ENCODE assay signal across 31 cellular contexts in genomic region chr5:168214071-168214470, GRCh38.
"Had no signal": no experiment of that assay in that cellular context is flagged by ENCODE, and none has a peak within 500 bp of the region (broad histone marks: within the 10 kb centered on the region; RNA-seq: fewer than 3 reads in every experiment).

No MANE protein-coding gene starts in this region.

- H3K4me1 Mint-ChIP-seq: activated CD4-positive, alpha-beta memory T cell treated with anti-CD3 and anti-CD28 coated beads, Interleukin-2, amount 10 ng/mL, durations not matched to agents 7 days and 5 days; activated CD4-positive, alpha-beta T cell treated with anti-CD3 and anti-CD28 coated beads, Interleukin-2, amount 10 ng/mL, durations not matched to agents 7 days and 5 days; activated naive CD4-positive, alpha-beta T cell treated with anti-CD3 and anti-CD28 coated beads, Interleukin-2, amount 10 ng/mL, durations not matched to agents 7 days and 5 days; activated naive CD8-positive, alpha-beta T cell treated with anti-CD3 and anti-CD28 coated beads, Interleukin-2, amount 10 ng/mL, durations not matched to agents 7 days and 5 days; central memory CD8-positive, alpha-beta T cell had no signal

- H3K9me3 Mint-ChIP-seq: activated CD4-positive, alpha-beta memory T cell treated with anti-CD3 and anti-CD28 coated beads, Interleukin-2, amount 10 ng/mL, durations not matched to agents 7 days and 5 days; activated CD4-positive, alpha-beta T cell treated with anti-CD3 and anti-CD28 coated beads, Interleukin-2, amount 10 ng/mL, durations not matched to agents 7 days and 5 days; activated naive CD4-positive, alpha-beta T cell treated with anti-CD3 and anti-CD28 coated beads, Interleukin-2, amount 10 ng/mL, durations not matched to agents 7 days and 5 days; activated naive CD4-positive, alpha-beta T cell treated with anti-CD3 and anti-CD28 coated beads, Interleukin-2, amount 50 U/mL, for 72 hours; activated naive CD8-positive, alpha-beta T cell treated with anti-CD3 and anti-CD28 coated beads, Interleukin-2, amount 10 ng/mL, durations not matched to agents 7 days and 5 days; activated T-cell treated with anti-CD3 and anti-CD28 coated beads, Interleukin-2, amount 50 U/mL, for 24 hours; activated T-cell treated with anti-CD3 and anti-CD28 coated beads, Interleukin-2, amount 50 U/mL, for 72 hours; brain; central memory CD8-positive, alpha-beta T cell; effector memory CD8-positive, alpha-beta T cell; WTC11 had no signal

- H3K4me3 ChIP-seq: ascending aorta, esophagus squamous epithelium, gastroesophageal sphincter had no signal

- H3K36me3 Mint-ChIP-seq: activated naive CD4-positive, alpha-beta T cell treated with anti-CD3 and anti-CD28 coated beads, Interleukin-2, amount 10 ng/mL, durations not matched to agents 7 days and 5 days; activated naive CD4-positive, alpha-beta T cell treated with anti-CD3 and anti-CD28 coated beads, Interleukin-2, amount 50 U/mL, for 72 hours; activated naive CD8-positive, alpha-beta T cell treated with anti-CD3 and anti-CD28 coated beads, Interleukin-2, amount 10 ng/mL, durations not matched to agents 7 days and 5 days; WTC11 had no signal

- H3K27me3 Mint-ChIP-seq: central memory CD8-positive, alpha-beta T cell; effector memory CD8-positive, alpha-beta T cell had no signal

- H3K27me3 ChIP-seq: ascending aorta, esophagus squamous epithelium had no signal

- H3K27ac ChIP-seq: ascending aorta, epithelial cell of prostate, esophagus squamous epithelium, gastroesophageal sphincter had no signal

- H3K4me1 ChIP-seq: esophagus squamous epithelium, gastroesophageal sphincter had no signal

- H3K9me3 ChIP-seq: ascending aorta, esophagus squamous epithelium, gastroesophageal sphincter had no signal

- H3K4me3 Mint-ChIP-seq: activated CD4-positive, alpha-beta memory T cell treated with anti-CD3 and anti-CD28 coated beads, Interleukin-2, amount 10 ng/mL, durations not matched to agents 7 days and 5 days; activated CD4-positive, alpha-beta T cell treated with anti-CD3 and anti-CD28 coated beads, Interleukin-2, amount 10 ng/mL, durations not matched to agents 7 days and 5 days; activated naive CD4-positive, alpha-beta T cell treated with anti-CD3 and anti-CD28 coated beads, Interleukin-2, amount 10 ng/mL, durations not matched to agents 7 days and 5 days; activated naive CD8-positive, alpha-beta T cell treated with anti-CD3 and anti-CD28 coated beads, Interleukin-2, amount 10 ng/mL, durations not matched to agents 7 days and 5 days; activated T-cell treated with anti-CD3 and anti-CD28 coated beads, Interleukin-2, amount 50 U/mL, for 24 hours; activated T-cell treated with anti-CD3 and anti-CD28 coated beads, Interleukin-2, amount 50 U/mL, for 72 hours; brain; central memory CD8-positive, alpha-beta T cell; effector memory CD8-positive, alpha-beta T cell; WTC11 had no signal

- ATAC-seq: effector memory CD8-positive, alpha-beta T cell; gastroesophageal sphincter; WTC11 had no signal

- DNase-seq: activated CD4-positive, alpha-beta memory T cell treated with anti-CD3 and anti-CD28 coated beads, Interleukin-2, amount 10 ng/mL, durations not matched to agents 7 days and 5 days; activated CD4-positive, alpha-beta T cell treated with anti-CD3 and anti-CD28 coated beads for 1 hour; activated CD4-positive, alpha-beta T cell treated with anti-CD3 and anti-CD28 coated beads for 4 hours; activated CD4-positive, alpha-beta T cell treated with anti-CD3 and anti-CD28 coated beads, Interleukin-2, amount 10 ng/mL, durations not matched to agents 7 days and 5 days; activated CD4-positive, alpha-beta T cell treated with anti-CD3 and anti-CD28 coated beads, Interleukin-2, amount 50 U/mL, for 4 hours; activated CD8-positive, alpha-beta memory T cell treated with anti-CD3 and anti-CD28 coated beads, Interleukin-2, amount 50 U/mL, for 48 hours; activated gamma-delta T cell; activated naive CD4-positive, alpha-beta T cell; activated naive CD4-positive, alpha-beta T cell treated with anti-CD3 and anti-CD28 coated beads, Interleukin-2, amount 10 ng/mL, durations not matched to agents 7 days and 5 days; activated naive CD8-positive, alpha-beta T cell treated with anti-CD3 and anti-CD28 coated beads, Interleukin-2, amount 10 ng/mL, durations not matched to agents 7 days and 5 days; activated T-cell treated with anti-CD3 and anti-CD28 coated beads for 4 hours; activated T-cell treated with anti-CD3 and anti-CD28 coated beads, Interleukin-2, amount 50 U/mL, for 24 hours; activated T-cell treated with anti-CD3 and anti-CD28 coated beads, Interleukin-2, amount 50 U/mL, for 72 hours; cortex of kidney; dermis blood vessel endothelial cell; effector CD4-positive, alpha-beta T cell; effector memory CD8-positive, alpha-beta T cell; esophagus squamous epithelium; foreskin melanocyte; T-helper 2 cell had no signal

- H3K36me3 ChIP-seq: ascending aorta, esophagus squamous epithelium, gastroesophageal sphincter had no signal

- FAIRE-seq: bronchial epithelial cell, colon, endometrium, endothelial cell of umbilical vein had no signal

- H3K27ac Mint-ChIP-seq: activated CD4-positive, alpha-beta memory T cell treated with anti-CD3 and anti-CD28 coated beads, Interleukin-2, amount 10 ng/mL, durations not matched to agents 7 days and 5 days; activated CD4-positive, alpha-beta T cell treated with anti-CD3 and anti-CD28 coated beads, Interleukin-2, amount 10 ng/mL, durations not matched to agents 7 days and 5 days; activated naive CD4-positive, alpha-beta T cell treated with anti-CD3 and anti-CD28 coated beads, Interleukin-2, amount 10 ng/mL, durations not matched to agents 7 days and 5 days; activated naive CD8-positive, alpha-beta T cell treated with anti-CD3 and anti-CD28 coated beads, Interleukin-2, amount 10 ng/mL, durations not matched to agents 7 days and 5 days; activated T-cell treated with anti-CD3 and anti-CD28 coated beads, Interleukin-2, amount 50 U/mL, for 24 hours; activated T-cell treated with anti-CD3 and anti-CD28 coated beads, Interleukin-2, amount 50 U/mL, for 72 hours; brain; effector memory CD8-positive, alpha-beta T cell; WTC11 had no signal
